Comparison of ENCODE assay signal across 9 cellular contexts in genomic region chr17:78323821-78324390, GRCh38. TPM values are rescaled to one million over a fixed set of nuclear protein-coding genes. Genes with fewer than 3 reads are reported as not detected.
A peak's percentile ranks its signal among the peaks of the same experiment; 100 is the strongest.
DNase-seq lines count a peak whose midpoint lies in the region; ATAC-seq, FAIRE-seq and TF ChIP-seq lines count a peak whose summit lies in the region.
"Had no signal": no experiment of that assay in that cellular context is flagged by ENCODE, and none has a peak within 500 bp of the region (broad histone marks: within the 10 kb centered on the region; RNA-seq: fewer than 3 reads in every experiment).

No MANE protein-coding gene starts in this region.

- DNase-seq in heart left ventricle (peak in 1 of 5 donors; percentile 58), left cardiac atrium (no peak), GM12878 (ENCODE audit: low read depth, low spot score) (no peak), transverse colon (no peak), RKO (ENCODE audit: low spot score) (no peak), NCI-H2081 treated with DMSO at 0.1 percent for 48 hours (lab: John Stamatoyannopoulos, UW) (no peak), NCI-H1436 (lab: John Stamatoyannopoulos, UW) (no peak)
- DNase-seq: activated CD8-positive, alpha-beta memory T cell treated with anti-CD3 and anti-CD28 coated beads, Interleukin-2, amount 50 U/mL, for 48 hours had no signal

- TF ChIP-seq CTCF in heart left ventricle (IDR thresholded peaks at IDR 0.05) (no peak), GM12878 (IDR thresholded peaks at IDR 0.05 in 2 of 3, conservative IDR thresholded peaks at IDR 0.05 in 1 of 3; ENCODE audit: control insufficient read depth in 2 of 3, extremely low read depth in 1 of 3, insufficient read depth in 1 of 3, low read depth in 3 of 3, low read length in 3 of 3) (no peak), transverse colon (IDR thresholded peaks at IDR 0.05) (no peak)

- BruUV-seq in GM12878 (replicated peaks; lab: Mats Ljungman, UMichigan), result no TSS peak

- POLR2A ChIA-PET in GM12878 (lab: Charles Lee), result interaction anchor here (0.6 kb wide), 1 partner anchor 36 kb away, joined by 8 read pairs; the partner anchor contains the start of gene SOCS3

- H3K27ac ChIP-seq in heart left ventricle (peak overlapping the region; percentile 77 to 98 (median 86)), GM12878 (ENCODE audit: control insufficient read depth, insufficient read depth) (no peak overlapping the region), muscle layer of colon (ENCODE audit: low read depth, low read length) (peak overlapping the region; percentile 92), transverse colon (peak overlapping the region; percentile 72 to 83 (median 80))

- CTCF ChIA-PET in GM12878 (lab: Yijun Ruan, JAX), result no interaction called here

- no peaks in the 10 kb centered on the region for H3K27me3 ChIP-seq in heart left ventricle
- H3K27me3 ChIP-seq in GM12878 (replicated peaks in 1 of 2; ENCODE audit: control insufficient read depth in 2 of 2, insufficient read depth in 2 of 2, low read length in 1 of 2), result no peaks in the 10 kb centered on the region
- no peaks in the 10 kb centered on the region for H3K27me3 ChIP-seq in muscle layer of colon (ENCODE audit: control insufficient read depth in 1 of 2, insufficient read depth in 2 of 2, low read length in 2 of 2)
- no peaks in the 10 kb centered on the region for H3K27me3 ChIP-seq in transverse colon

- intact Hi-C loops in heart left ventricle (cut with DNase I), result loop anchor here in 4 of 10 donors (1.0 to 5.0 kb wide), 4 partner anchors 17 to 37 kb away; partner anchors contain the start of gene SOCS3 (in 2 of the 4)
- intact Hi-C loops in left cardiac atrium (cut with DNase I), result no loop called here
- intact Hi-C loops in GM12878 (cut with micrococcal nuclease; ENCODE audit: unreplicated experiment), result no loop called here
- intact Hi-C loops in transverse colon (cut with DNase I; ENCODE audit: low total_unique reads), result no loop called here

- H3K4me1 ChIP-seq in heart left ventricle (peaks cover 0 to 44% (median 37%) of the 10 kb centered on the region in 12 donors), GM12878 (ENCODE audit: control insufficient read depth, insufficient read depth, low read length) (peaks cover 6% of the 10 kb centered on the region; the same call in 1 of the 2 replicates), muscle layer of colon (ENCODE audit: insufficient read depth, low read length) (peaks cover 33% of the 10 kb centered on the region), transverse colon (peaks cover 6 to 23% (median 10%) of the 10 kb centered on the region in 4 donors)

- SMC1A ChIA-PET in GM12878 (lab: Charles Lee; ENCODE audit: uncharacterized antibody, unreplicated experiment), result interaction anchor here (2.0 kb wide), 1 partner anchor 12 kb away, joined by 7 read pairs; no protein-coding TSS in a partner anchor

- H3K4me3 ChIP-seq in heart left ventricle, result peak overlapping the region in 6 of 12 donors; percentile 6 to 34 (median 28)
- H3K4me3 ChIP-seq in GM12878, result no peak overlapping the region
- peak overlapping the region in 1 of 2 donors; percentile 50 for H3K4me3 ChIP-seq in muscle layer of colon (ENCODE audit: low read depth in 1 of 2, low read length in 2 of 2)
- peak overlapping the region in 1 of 4 donors; percentile 6 for H3K4me3 ChIP-seq in transverse colon

- no peak for TF ChIP-seq POLR2A in heart left ventricle (IDR thresholded peaks at IDR 0.05)
- no peak for TF ChIP-seq POLR2A in GM12878 (IDR thresholded peaks at IDR 0.05; ENCODE audit: low read depth, low read length)
- TF ChIP-seq POLR2A in transverse colon (IDR thresholded peaks at IDR 0.05), result no peak

- no peak for TF ChIP-seq RAD21 in GM12878 (IDR thresholded peaks at IDR 0.05; ENCODE audit: insufficient read depth, low read depth, low read length)

- H3K36me3 ChIP-seq in heart left ventricle (no peaks in the 10 kb centered on the region), GM12878 (ENCODE audit: control insufficient read depth in 2 of 2, insufficient read depth in 2 of 2, low read length in 1 of 2) (no peaks in the 10 kb centered on the region), muscle layer of colon (ENCODE audit: insufficient read depth, low read length) (no peaks in the 10 kb centered on the region), transverse colon (no peaks in the 10 kb centered on the region)

- H4K20me1 ChIP-seq in GM12878 (ENCODE audit: control insufficient read depth, insufficient read depth), result no peaks in the 10 kb centered on the region

- RAD21 ChIA-PET in GM12878 (lab: Charles Lee; ENCODE audit: unreplicated experiment), result no interaction called here

- FAIRE-seq in GM12878 (lab: Jason Lieb, UNC), result no peak

- in situ Hi-C loops in GM12878 (cut with MboI) (no loop called here), transverse colon (cut with MboI; ENCODE audit: low pct_ligation_motif_present in 1 of 4, low pct_unique_long_range_greater_than_20kb in 1 of 4, low sequenced_read_pairs in 3 of 4) (no loop called here)

- no peaks in the 10 kb centered on the region for H3K79me2 ChIP-seq in GM12878 (ENCODE audit: control insufficient read depth, insufficient read depth, low read length)

- no peak for ATAC-seq in heart left ventricle
- no peak for ATAC-seq in left cardiac atrium
- ATAC-seq in GM12878, result peak; percentile 45

- H3K9ac ChIP-seq in GM12878 (ENCODE audit: control insufficient read depth, insufficient read depth, low read length) (no peak overlapping the region), muscle layer of colon (ENCODE audit: low read length) (peak overlapping the region; percentile 44)

- no peak overlapping the region for H2AFZ ChIP-seq in GM12878 (ENCODE audit: control insufficient read depth, low read depth, low read length)

- H3K4me2 ChIP-seq in GM12878 (ENCODE audit: control insufficient read depth, insufficient read depth), result no peak overlapping the region

- H3K9me3 ChIP-seq in heart left ventricle (no peaks in the 10 kb centered on the region), GM12878 (replicated peaks; ENCODE audit: control insufficient read depth, insufficient read depth, low read length) (no peaks in the 10 kb centered on the region), muscle layer of colon (ENCODE audit: low read length) (no peaks in the 10 kb centered on the region), transverse colon (no peaks in the 10 kb centered on the region)

- TF ChIP-seq EP300 in GM12878 (IDR thresholded peaks at IDR 0.05; ENCODE audit: borderline replicate concordance in 1 of 2, control insufficient read depth in 1 of 2, low read depth in 2 of 2, low read length in 2 of 2), result no peak
- TF ChIP-seq EP300 in transverse colon (IDR thresholded peaks at IDR 0.05; ENCODE audit: low read depth), result no peak

- 61 to 65% (median 63%) methylated on average over 7 of the region's 7 CpGs for WGBS in heart left ventricle, 4 donors
- 86% methylated on average over 7 of the region's 7 CpGs for WGBS in GM12878 (ENCODE audit: insufficient coverage, insufficient replicate concordance, low lambda C conversion rate, missing lambda C conversion rate)
- WGBS in transverse colon (ENCODE audit: low coverage in 1 of 2), 2 donors, result 50 to 62% methylated on average over 4 to 7 of the region's 7 CpGs

RNA-seq across cellular contexts. Expression of gene SOCS3, which starts 36.0 kb away (rescaled TPM):
- total RNA-seq in heart left ventricle (100 to 1,000 TPM in 1 of 9 donors, 10 to 100 TPM in 5, 1 to 10 TPM in 3; 4.6 to 134 (median 18.4) TPM), left cardiac atrium (10 to 100 TPM; 15.1 to 78.1 TPM), GM12878 (2014; rRNA removed) (1.7 and 2.0 TPM in 2 replicates), GM12878 (2014; rRNA removed; fragmentation: Illumina TruSeq; extraction: Trizol) (0.92 and 1.0 TPM in 2 replicates), GM12878 (2021) (1.8 and 2.7 TPM in 2 replicates), transverse colon (100 to 1,000 TPM in 1 of 4 donors, 10 to 100 TPM in 3; 22.3 to 230 (median 37.6) TPM)
- polyA plus RNA-seq in heart left ventricle (10 to 100 TPM; 15.2 to 15.9 TPM), GM12878 (2011; rRNA removed) (3.5 and 3.9 TPM in 2 replicates), GM12878 (2014; fragmentation: Illumina TruSeq; extraction: Trizol) (0.40 and 0.48 TPM in 2 replicates), GM12878 (2014; fragmentation: Nextera tagmentation; extraction: Ambion mirVana) (under 1 TPM; 0.05 to 0.10 TPM), GM12878 (2014; rRNA removed) (1.0 and 1.4 TPM in 2 replicates), GM12878 (2016; fragmentation: Nextera tagmentation; extraction: Ambion mirVana) (1 to 10 TPM in 1 of 2 experiments, under 1 TPM in 1; 0.87 to 1.1 TPM)
- 4.2 and 4.3 TPM in 2 replicates for total RNA-seq in GM12878 (2013; cell fraction: nucleolus; rRNA removed)
- 1.4 TPM for polyA plus RNA-seq in GM12878 (2011; ENCODE audit: low read depth)
- polyA plus RNA-seq in GM12878 (2011; cell fraction: cytosol; rRNA removed), result 4.5 and 5.4 TPM in 2 replicates
- polyA plus RNA-seq in GM12878 (2011; cell fraction: nucleus; rRNA removed), result 12.8 and 13.1 TPM in 2 replicates
- 3.2 and 7.9 TPM in 2 replicates for polyA plus RNA-seq in GM12878 (2012)
- polyA minus RNA-seq in GM12878 (2011; rRNA and poly(A)+ RNA removed), result 5.3 and 11.4 TPM in 2 replicates
- polyA minus RNA-seq in GM12878 (2011; cell fraction: cytosol; rRNA and poly(A)+ RNA removed), result 4.1 TPM in 2 replicates
- 8.9 and 12.6 TPM in 2 replicates for polyA minus RNA-seq in GM12878 (2011; cell fraction: nucleus; rRNA and poly(A)+ RNA removed)

RNA-seq across cellular contexts. Expression of gene PGS1, which starts 54.5 kb away (rescaled TPM):
- total RNA-seq in heart left ventricle (10 to 100 TPM; 14.2 to 32.8 (median 17.3) TPM), left cardiac atrium (10 to 100 TPM; 17.7 to 24.3 TPM), GM12878 (2014; rRNA removed) (26.5 and 29.2 TPM in 2 replicates), GM12878 (2014; rRNA removed; fragmentation: Illumina TruSeq; extraction: Trizol) (15.0 and 15.9 TPM in 2 replicates), GM12878 (2021) (31.7 and 34.1 TPM in 2 replicates), transverse colon (10 to 100 TPM; 32.1 to 77.6 (median 60.1) TPM)
- polyA plus RNA-seq in heart left ventricle (10 to 100 TPM; 11.9 to 24.6 TPM), GM12878 (2011; rRNA removed) (19.4 and 28.3 TPM in 2 replicates), GM12878 (2014; fragmentation: Illumina TruSeq; extraction: Trizol) (13.4 and 19.1 TPM in 2 replicates), GM12878 (2014; fragmentation: Nextera tagmentation; extraction: Ambion mirVana) (1 to 10 TPM; 1.3 to 1.9 TPM), GM12878 (2014; rRNA removed) (32.2 and 33.1 TPM in 2 replicates), GM12878 (2016; fragmentation: Nextera tagmentation; extraction: Ambion mirVana) (10 to 100 TPM; 36.3 to 37.6 TPM)
- total RNA-seq in GM12878 (2013; cell fraction: nucleolus; rRNA removed), result 112 and 119 TPM in 2 replicates
- 14.9 TPM for polyA plus RNA-seq in GM12878 (2011; ENCODE audit: low read depth)
- 33.3 and 45.6 TPM in 2 replicates for polyA plus RNA-seq in GM12878 (2011; cell fraction: cytosol; rRNA removed)
- 145 and 149 TPM in 2 replicates for polyA plus RNA-seq in GM12878 (2011; cell fraction: nucleus; rRNA removed)
- 26.4 and 26.6 TPM in 2 replicates for polyA plus RNA-seq in GM12878 (2012)
- 25.3 and 42.4 TPM in 2 replicates for polyA minus RNA-seq in GM12878 (2011; rRNA and poly(A)+ RNA removed)
- polyA minus RNA-seq in GM12878 (2011; cell fraction: cytosol; rRNA and poly(A)+ RNA removed), result 11.9 TPM in 2 replicates
- polyA minus RNA-seq in GM12878 (2011; cell fraction: nucleus; rRNA and poly(A)+ RNA removed), result 41.8 and 50.4 TPM in 2 replicates
